9 cellular contexts compared by ENCODE assay signal in the genomic region with DNA sequence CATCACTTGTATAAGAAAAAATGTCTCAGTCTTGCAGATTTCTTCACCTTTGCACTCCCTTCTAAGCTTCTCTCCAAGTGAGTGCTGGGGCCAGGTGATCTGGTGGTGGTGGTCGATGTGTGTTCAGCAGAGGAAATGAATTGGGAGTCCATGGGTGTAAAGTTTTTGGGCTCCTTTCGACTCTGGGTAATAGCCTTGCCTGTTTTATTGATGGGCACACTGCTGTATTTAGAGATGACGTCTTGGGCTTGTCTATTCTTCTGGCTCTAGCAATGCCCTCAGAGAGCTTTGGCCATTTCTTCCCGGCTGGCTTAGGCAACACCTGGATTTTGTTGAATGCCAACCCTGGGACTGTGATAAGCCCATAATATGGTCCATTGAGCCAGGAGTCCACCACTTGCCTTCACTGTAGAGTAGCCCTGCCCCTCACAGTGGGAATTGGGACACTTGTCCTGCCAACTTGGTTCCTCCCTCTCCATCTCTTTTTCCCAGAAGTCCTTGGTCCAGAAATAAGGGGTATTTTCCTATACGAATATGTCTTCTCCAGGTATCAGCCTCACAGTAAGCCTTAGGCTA. TPM values are rescaled to one million over a fixed set of nuclear protein-coding genes. Genes with fewer than 3 reads are reported as not detected.
"Had no signal": no experiment of that assay in that cellular context is flagged by ENCODE, and none has a peak within 500 bp of the region (broad histone marks: within the 10 kb centered on the region; RNA-seq: fewer than 3 reads in every experiment).

No MANE protein-coding gene starts in this region.

- FAIRE-seq: G401.6, GM12878, GM12891, GM12892, GM18507, GM19239 had no signal

- H3K4me3 ChIP-seq: GM12878 had no signal

- DNase-seq: GDM1, GF-D8 had no signal

- ATAC-seq: GM12878 had no signal

RNA-seq across cellular contexts. Expression of gene PNLIP, which starts 11.7 kb away (rescaled TPM):
- total RNA-seq: G401 had no signal
- polyA plus RNA-seq: GM12878 had no signal

RNA-seq across cellular contexts. Expression of gene PNLIPRP1, which starts 33.4 kb away (rescaled TPM):
- total RNA-seq: G401 had no signal
- polyA plus RNA-seq: GM12878 had no signal
